Comparison of ENCODE assay signal across 13 cellular contexts in the genomic region with DNA sequence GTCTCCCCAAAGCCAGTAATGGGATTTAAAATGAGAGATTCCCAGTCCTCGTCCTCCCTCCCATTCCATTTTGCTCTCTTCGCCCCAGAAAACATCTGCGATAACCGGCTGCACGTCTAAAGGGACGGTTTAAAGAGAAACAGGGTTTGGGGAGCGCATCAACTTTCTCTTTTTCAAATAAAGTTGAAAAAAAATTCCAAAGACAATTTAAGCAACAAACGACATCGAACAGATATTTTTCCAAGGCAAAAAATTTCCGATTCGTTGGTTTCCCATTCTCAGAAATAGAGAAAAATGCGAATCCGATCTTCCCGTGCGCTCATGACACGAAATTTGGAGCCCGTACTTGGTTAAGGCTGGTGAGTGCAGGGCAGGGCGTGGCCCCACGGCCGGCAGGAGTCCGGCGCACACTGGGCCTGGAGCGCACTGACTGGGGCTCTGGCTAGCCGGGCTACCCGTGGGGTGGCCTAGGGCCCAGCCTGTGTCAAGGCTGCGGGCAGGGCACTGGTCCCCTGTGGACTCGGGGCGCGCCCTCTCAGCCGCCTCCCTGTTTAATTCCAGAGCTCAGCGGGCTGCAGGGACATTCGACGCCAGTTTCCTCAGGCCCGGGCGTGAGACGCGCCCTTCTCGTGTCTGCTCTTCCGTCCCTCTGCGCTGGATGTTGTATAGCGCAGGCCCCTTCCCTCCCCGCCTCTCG. TPM values are rescaled to one million over a fixed set of nuclear protein-coding genes. Genes with fewer than 3 reads are reported as not detected.
A peak's percentile ranks its signal among the peaks of the same experiment; 100 is the strongest.
DNase-seq lines count a peak whose midpoint lies in the region; FAIRE-seq and TF ChIP-seq lines count a peak whose summit lies in the region.
"Had no signal": no experiment of that assay in that cellular context is flagged by ENCODE, and none has a peak within 500 bp of the region (broad histone marks: within the 10 kb centered on the region; RNA-seq: fewer than 3 reads in every experiment).

No MANE protein-coding gene starts in this region.

- H3K9me3 ChIP-seq in Caco-2: no peaks in the 10 kb centered on the region
- no peaks in the 10 kb centered on the region for H3K9me3 ChIP-seq in iPS-15b (ENCODE audit: control insufficient read depth, insufficient read depth, low read length)
- no peaks in the 10 kb centered on the region for H3K9me3 ChIP-seq in CD8-positive, alpha-beta memory T cell (ENCODE audit: low read length)
- H3K9me3 ChIP-seq: BE2C had no signal

- no peaks in the 10 kb centered on the region for H3K36me3 ChIP-seq in Caco-2 (ENCODE audit: control insufficient read depth, insufficient read depth, low read length)
- no peaks in the 10 kb centered on the region for H3K36me3 ChIP-seq in bronchial epithelial cell (ENCODE audit: control insufficient read depth, insufficient read depth, low read length)
- H3K36me3 ChIP-seq in iPS-15b (ENCODE audit: control insufficient read depth, insufficient read depth, low read length): no peaks in the 10 kb centered on the region
- no peaks in the 10 kb centered on the region for H3K36me3 ChIP-seq in CD8-positive, alpha-beta memory T cell (ENCODE audit: insufficient read depth, low read length)
- H3K36me3 ChIP-seq: BE2C had no signal

- TF ChIP-seq CTCF in Caco-2 (IDR thresholded peaks at IDR 0.05; ENCODE audit: insufficient read depth in 1 of 2, low read depth in 1 of 2, low read length in 1 of 2, severe bottlenecking in 1 of 2, unreplicated experiment in 1 of 2) (no peak), bronchial epithelial cell (IDR thresholded peaks at IDR 0.05; ENCODE audit: insufficient read depth, low read length, severe bottlenecking) (no peak), progenitor cell of endocrine pancreas (IDR thresholded peaks at IDR 0.05; ENCODE audit: unreplicated experiment) (no peak)

- H3K4me3 ChIP-seq in Caco-2 (ENCODE audit: low read depth, low read length) (no peak overlapping the region), bronchial epithelial cell (ENCODE audit: low read depth, low read length) (peak overlapping the region; percentile 4), iPS-15b (ENCODE audit: low read depth, low read length) (peak overlapping the region; percentile 46)
- no peak overlapping the region for H3K4me3 ChIP-seq in CD8-positive, alpha-beta memory T cell (ENCODE audit: low read length)

- peaks cover 19% of the 10 kb centered on the region for H3K4me1 Mint-ChIP-seq in Caco-2 (ENCODE audit: low read depth, unreplicated experiment)
- H3K4me1 Mint-ChIP-seq in progenitor cell of endocrine pancreas (ENCODE audit: low read depth): peaks cover 31% of the 10 kb centered on the region
- no peaks in the 10 kb centered on the region for H3K4me1 Mint-ChIP-seq in CD8-positive, alpha-beta memory T cell

- H3K27me3 ChIP-seq in Caco-2 (replicated peaks; ENCODE audit: control insufficient read depth, insufficient read depth, low read length): no peaks in the 10 kb centered on the region
- no peaks in the 10 kb centered on the region for H3K27me3 ChIP-seq in bronchial epithelial cell (ENCODE audit: control insufficient read depth, insufficient read depth, low read length)
- peaks cover 96% of the 10 kb centered on the region for H3K27me3 ChIP-seq in iPS-15b (ENCODE audit: control insufficient read depth, insufficient read depth, low read length)
- H3K27me3 ChIP-seq in CD8-positive, alpha-beta memory T cell (ENCODE audit: insufficient read depth, low read length, poor library complexity, severe bottlenecking): peaks cover 19% of the 10 kb centered on the region
- H3K27me3 ChIP-seq: BE2C had no signal

- H3K36me3 Mint-ChIP-seq in Caco-2 (ENCODE audit: insufficient read depth, unreplicated experiment) (peaks cover 10% of the 10 kb centered on the region), progenitor cell of endocrine pancreas (ENCODE audit: insufficient read depth) (peaks cover 2% of the 10 kb centered on the region)
- H3K36me3 Mint-ChIP-seq in CD8-positive, alpha-beta memory T cell: no peaks in the 10 kb centered on the region
- H3K36me3 Mint-ChIP-seq: activated naive CD8-positive, alpha-beta T cell had no signal

- no peak overlapping the region for H3K9ac ChIP-seq in iPS-15b (ENCODE audit: low read depth, low read length)

- no peak overlapping the region for H3K27ac ChIP-seq in CD8-positive, alpha-beta memory T cell (ENCODE audit: low read depth, low read length)

- CTCF ChIA-PET in Caco-2 (lab: Charles Lee): no interaction called here
- CTCF ChIA-PET in CD8-positive, alpha-beta memory T cell (lab: Charles Lee): no interaction called here

- DNase-seq in Caco-2: no peak
- no peak for DNase-seq in bronchial epithelial cell (ENCODE audit: low read depth)
- no peak for DNase-seq in progenitor cell of endocrine pancreas (ENCODE audit: low spot score, unreplicated experiment)
- no peak for DNase-seq in NCI-H2081 treated with DMSO at 0.1 percent for 48 hours (lab: John Stamatoyannopoulos, UW)
- no peak for DNase-seq in activated CD4-positive, alpha-beta T cell treated with anti-CD3 and anti-CD28 coated beads, Interleukin-2, amount 50 U/mL, for 48 hours
- DNase-seq in NCI-H1417 (lab: John Stamatoyannopoulos, UW): no peak
- no peak for DNase-seq in CD8-positive, alpha-beta memory T cell
- DNase-seq: activated CD4-positive, alpha-beta T cell treated with anti-CD3 and anti-CD28 coated beads for 4 hours; BE2C; NCI-H1417 treated with DMSO at 0.1 percent for 48 hours; occipital lobe had no signal

- intact Hi-C loops in Caco-2 (cut with micrococcal nuclease; ENCODE audit: unreplicated experiment): no loop called here

- H3K9me3 Mint-ChIP-seq in Caco-2 (ENCODE audit: unreplicated experiment) (no peaks in the 10 kb centered on the region), progenitor cell of endocrine pancreas (ENCODE audit: low read depth) (no peaks in the 10 kb centered on the region)
- peaks cover 0 to 2% (median 0%) of the 10 kb centered on the region in 5 donors for H3K9me3 Mint-ChIP-seq in CD8-positive, alpha-beta memory T cell

- H3K4me1 ChIP-seq in Caco-2 (peaks cover 6% of the 10 kb centered on the region), iPS-15b (ENCODE audit: control insufficient read depth, insufficient read depth, low read length) (peaks cover 23% of the 10 kb centered on the region)
- H3K4me1 ChIP-seq in CD8-positive, alpha-beta memory T cell (ENCODE audit: insufficient read depth, low read length): no peaks in the 10 kb centered on the region

- no TSS peak for BruUV-seq in Caco-2 (replicated peaks; lab: Mats Ljungman, UMichigan)

- H3K27me3 Mint-ChIP-seq in Caco-2 (ENCODE audit: insufficient read depth, unreplicated experiment): no peaks in the 10 kb centered on the region
- H3K27me3 Mint-ChIP-seq in progenitor cell of endocrine pancreas: peaks cover 90% of the 10 kb centered on the region
- peaks cover 36 to 41% of the 10 kb centered on the region in 2 donors for H3K27me3 Mint-ChIP-seq in CD8-positive, alpha-beta memory T cell

- FAIRE-seq in bronchial epithelial cell (lab: Jason Lieb, UNC): no peak

- POLR2A ChIA-PET in Caco-2 (lab: Charles Lee): no interaction called here
- POLR2A ChIA-PET in CD8-positive, alpha-beta memory T cell (lab: Charles Lee): no interaction called here

- H3K27ac Mint-ChIP-seq in Caco-2 (ENCODE audit: unreplicated experiment) (no peak overlapping the region), progenitor cell of endocrine pancreas (peak overlapping the region; percentile 59)
- H3K27ac Mint-ChIP-seq in CD8-positive, alpha-beta memory T cell: peak overlapping the region in 1 of 8 donors; percentile 72
- H3K27ac Mint-ChIP-seq: activated naive CD8-positive, alpha-beta T cell had no signal

- H3K4me3 Mint-ChIP-seq in Caco-2 (ENCODE audit: unreplicated experiment): peak overlapping the region; percentile 62
- peak overlapping the region; percentile 52 for H3K4me3 Mint-ChIP-seq in progenitor cell of endocrine pancreas (ENCODE audit: low read depth)
- H3K4me3 Mint-ChIP-seq in CD8-positive, alpha-beta memory T cell: no peak overlapping the region
- H3K4me3 Mint-ChIP-seq: activated naive CD8-positive, alpha-beta T cell had no signal

RNA-seq across cellular contexts. Expression of a gene that starts 17.8 kb away (rescaled TPM):
- total RNA-seq in Caco-2 (2022) (39.9 TPM in 2 replicates), bronchial epithelial cell (3.1 and 3.9 TPM in 2 replicates), progenitor cell of endocrine pancreas (48.9 and 54.0 TPM in 2 replicates)
- under 1 TPM; 0.20 to 0.22 TPM for total RNA-seq in CD8-positive, alpha-beta memory T cell
- polyA plus RNA-seq in CD8-positive, alpha-beta memory T cell: 0.13 TPM

Comparison
In these comparisons a context has a peak if more than half of its experiments do, and no peak if none do; other contexts are left out.
1. H3K4me3 ChIP-seq: peak in bronchial epithelial cell (single experiment) and iPS-15b (single experiment); none in Caco-2 (single experiment) and CD8-positive, alpha-beta memory T cell (single experiment).
2. H3K4me3 Mint-ChIP-seq: peak in Caco-2 (single experiment) and progenitor cell of endocrine pancreas (single experiment); none in CD8-positive, alpha-beta memory T cell (0 of 7).